8 cellular contexts compared by ENCODE assay signal in genomic region chr4:7042697-7043464, GRCh38. TPM values are rescaled to one million over a fixed set of nuclear protein-coding genes. Genes with fewer than 3 reads are reported as not detected.
DNase-seq lines count a peak whose midpoint lies in the region; ATAC-seq and TF ChIP-seq lines count a peak whose summit lies in the region.

A gene with protein sequence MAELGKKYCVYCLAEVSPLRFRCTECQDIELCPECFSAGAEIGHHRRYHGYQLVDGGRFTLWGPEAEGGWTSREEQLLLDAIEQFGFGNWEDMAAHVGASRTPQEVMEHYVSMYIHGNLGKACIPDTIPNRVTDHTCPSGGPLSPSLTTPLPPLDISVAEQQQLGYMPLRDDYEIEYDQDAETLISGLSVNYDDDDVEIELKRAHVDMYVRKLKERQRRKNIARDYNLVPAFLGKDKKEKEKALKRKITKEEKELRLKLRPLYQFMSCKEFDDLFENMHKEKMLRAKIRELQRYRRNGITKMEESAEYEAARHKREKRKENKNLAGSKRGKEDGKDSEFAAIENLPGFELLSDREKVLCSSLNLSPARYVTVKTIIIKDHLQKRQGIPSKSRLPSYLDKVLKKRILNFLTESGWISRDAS (plus strand): TSS chr4:7043372. CDS start chr4:7043580, 208 bp downstream.

- H3K9me3 Mint-ChIP-seq in CD4-positive, alpha-beta T cell, result no peaks in the 10 kb centered on the region
- H3K9me3 Mint-ChIP-seq in activated CD4-positive, alpha-beta memory T cell treated with anti-CD3 and anti-CD28 coated beads for 36 hours, result no peaks in the 10 kb centered on the region

- H3K4me3 ChIP-seq in dorsolateral prefrontal cortex (peak within 1 kb of the TSS; percentile 74 to 100 (median 97)), right lobe of liver (peak within 1 kb of the TSS; percentile 79 to 95 (median 93))

- peak within 1 kb of the TSS; percentile 93 for H3K4me3 Mint-ChIP-seq in CD4-positive, alpha-beta T cell
- H3K4me3 Mint-ChIP-seq in activated CD4-positive, alpha-beta memory T cell treated with anti-CD3 and anti-CD28 coated beads for 36 hours, result peak within 1 kb of the TSS; percentile 89

- peak within 1 kb of the TSS; percentile 81 for H3K27ac ChIP-seq in CD4-positive, alpha-beta T cell (ENCODE audit: low read depth, low read length)
- H3K27ac ChIP-seq in dorsolateral prefrontal cortex (peak within 1 kb of the TSS in 56 of 59 donors; percentile 53 to 95 (median 82)), right lobe of liver (peak within 1 kb of the TSS; percentile 75 to 91 (median 78))

- H3K4me1 ChIP-seq in right lobe of liver, result peaks cover 0 to 29% (median 14%) of the 10 kb centered on the region in 4 donors

- H3K4me1 Mint-ChIP-seq in CD4-positive, alpha-beta T cell (ENCODE audit: low read depth), result peaks cover 57% of the 10 kb centered on the region
- peaks cover 45% of the 10 kb centered on the region for H3K4me1 Mint-ChIP-seq in activated CD4-positive, alpha-beta memory T cell treated with anti-CD3 and anti-CD28 coated beads for 36 hours (ENCODE audit: low read depth)

- peak; percentile 76 for ATAC-seq in CD4-positive, alpha-beta T cell (ENCODE audit: poor library complexity)
- peak; percentile 66 for ATAC-seq in GM19438 (IDR thresholded peaks at IDR 0.05; ENCODE audit: low read depth, unreplicated experiment)
- ATAC-seq in HG03575 (IDR thresholded peaks at IDR 0.05; ENCODE audit: extremely low read depth, insufficient number of reproducible peaks, low FRiP score, unreplicated experiment), result peak; percentile 35
- peak; percentile 92 to 95 (median 94) for ATAC-seq in right lobe of liver

- H3K27ac Mint-ChIP-seq in CD4-positive, alpha-beta T cell, result peak within 1 kb of the TSS; percentile 82
- peak within 1 kb of the TSS; percentile 67 for H3K27ac Mint-ChIP-seq in activated CD4-positive, alpha-beta memory T cell treated with anti-CD3 and anti-CD28 coated beads for 36 hours

- no peaks in the 10 kb centered on the region for H3K9me3 ChIP-seq in CD4-positive, alpha-beta T cell (ENCODE audit: control insufficient read depth, low read length)
- H3K9me3 ChIP-seq in right lobe of liver, result no peaks in the 10 kb centered on the region

- CTCF ChIA-PET in CD4-positive, alpha-beta T cell (lab: Charles Lee), result interaction anchor here (0.6 to 3.7 kb wide), 19 partner anchors 8 to 402 kb away, joined by 3 to 55 read pairs (median 4); partner anchors contain the start of genes GRPEL1, MRFAP1 and MRFAP1L1
- CTCF ChIA-PET in activated CD4-positive, alpha-beta memory T cell treated with anti-CD3 and anti-CD28 coated beads for 36 hours (lab: Charles Lee), result interaction anchor here (0.6 to 8.3 kb wide), 26 partner anchors 10 to 838 kb away, joined by 3 to 176 read pairs (median 5); partner anchors contain the start of genes GRPEL1 and TBC1D14

- DNase-seq in CD4-positive, alpha-beta T cell, result peak; percentile 72 to 93 (median 88)
- DNase-seq in NCI-H82 (lab: John Stamatoyannopoulos, UW), result peak; percentile 98
- DNase-seq in activated CD4-positive, alpha-beta memory T cell treated with anti-CD3 and anti-CD28 coated beads for 36 hours, result peak; percentile 96
- peak; percentile 91 to 98 (median 97) for DNase-seq in dorsolateral prefrontal cortex
- peak; percentile 98 for DNase-seq in right lobe of liver
- peak; percentile 86 to 93 for DNase-seq in stimulated activated CD4-positive, alpha-beta T cell treated with anti-CD3 and anti-CD28 coated beads, Interleukin-4, amount 100 ng/mL, for 4 hours

- WGBS in right lobe of liver (ENCODE audit: insufficient coverage, low coverage, low lambda C conversion rate, missing lambda C conversion rate), result 0% methylated on average over 6 of the region's 106 CpGs

- H3K36me3 ChIP-seq in right lobe of liver, result no peaks in the 10 kb centered on the region

- peak; percentile 22 for TF ChIP-seq CTCF in CD4-positive, alpha-beta T cell (IDR thresholded peaks at IDR 0.05)
- TF ChIP-seq CTCF in dorsolateral prefrontal cortex (IDR thresholded peaks at IDR 0.05 in 54 of 56, conservative IDR thresholded peaks at IDR 0.05 in 2 of 56; ENCODE audit: low read depth in 1 of 56, partially characterized antibody in 56 of 56) (peak in 52 of 56 donors; percentile 7 to 73 (median 51)), right lobe of liver (IDR thresholded peaks at IDR 0.05) (peak; percentile 25 to 74 (median 48))

- H3K27me3 ChIP-seq in CD4-positive, alpha-beta T cell (ENCODE audit: control insufficient read depth, insufficient read depth, low read length), result no peaks in the 10 kb centered on the region
- no peaks in the 10 kb centered on the region for H3K27me3 ChIP-seq in dorsolateral prefrontal cortex
- no peaks in the 10 kb centered on the region for H3K27me3 ChIP-seq in right lobe of liver

- H3K36me3 Mint-ChIP-seq in CD4-positive, alpha-beta T cell (ENCODE audit: low read depth), result peaks cover 30% of the 10 kb centered on the region
- no peaks in the 10 kb centered on the region for H3K36me3 Mint-ChIP-seq in activated CD4-positive, alpha-beta memory T cell treated with anti-CD3 and anti-CD28 coated beads for 36 hours

- no peak for TF ChIP-seq POLR2A in right lobe of liver (IDR thresholded peaks at IDR 0.05)

- POLR2A ChIA-PET in CD4-positive, alpha-beta T cell (lab: Charles Lee), result interaction anchor here (0.6 to 8.7 kb wide), 23 partner anchors 11 to 468 kb away, joined by 3 to 156 read pairs (median 6); partner anchors contain the start of genes GRPEL1, MAN2B2, MRFAP1 and MRFAP1L1
- POLR2A ChIA-PET in activated CD4-positive, alpha-beta memory T cell treated with anti-CD3 and anti-CD28 coated beads for 36 hours (lab: Charles Lee), result interaction anchor here (0.8 to 7.7 kb wide), 6 partner anchors 14 to 134 kb away, joined by 3 to 106 read pairs (median 7); partner anchors contain the start of genes GRPEL1 and TBC1D14

- intact Hi-C loops in CD4-positive, alpha-beta T cell (cut with DNase I, micrococcal nuclease), result loop anchor here in 1 of 2 experiments (1.0 to 2.0 kb wide), 3 partner anchors 54 to 260 kb away; partner anchors contain the start of genes KIAA0232 and TBC1D14
- intact Hi-C loops in activated CD4-positive, alpha-beta memory T cell treated with anti-CD3 and anti-CD28 coated beads for 36 hours (cut with micrococcal nuclease), result loop anchor here (1.0 kb wide), 2 partner anchors 25 to 57 kb away; partner anchors contain the start of gene GRPEL1
- intact Hi-C loops in dorsolateral prefrontal cortex (cut with DNase I) (loop anchor here (1.0 to 10.0 kb wide), 7 partner anchors 24 to 260 kb away; partner anchors contain the start of genes KIAA0232 (in 2 of the 2) and TBC1D14 (in 2 of the 2)), right lobe of liver (cut with DNase I) (no loop called here)

- no peaks in the 10 kb centered on the region for H3K27me3 Mint-ChIP-seq in CD4-positive, alpha-beta T cell
- no peaks in the 10 kb centered on the region for H3K27me3 Mint-ChIP-seq in activated CD4-positive, alpha-beta memory T cell treated with anti-CD3 and anti-CD28 coated beads for 36 hours

RNA-seq across cellular contexts. Expression of the gene that starts here (rescaled TPM):
- total RNA-seq in CD4-positive, alpha-beta T cell, result 10 to 100 TPM; 41.5 to 44.6 TPM
- total RNA-seq in activated CD4-positive, alpha-beta memory T cell treated with anti-CD3 and anti-CD28 coated beads for 36 hours, result 10 to 100 TPM; 10.8 to 11.5 TPM
- total RNA-seq in dorsolateral prefrontal cortex (10 to 100 TPM; 19.6 to 36.0 (median 26.7) TPM), right lobe of liver (10 to 100 TPM; 12.1 to 16.3 (median 14.0) TPM)

Comparison
In these comparisons a context has a peak if more than half of its experiments do, and no peak if none do; other contexts are left out.
1. Peak in every context shown above with its lines: DNase-seq, ATAC-seq, H3K4me3 ChIP-seq and H3K27ac ChIP-seq.
2. ATAC-seq: peak in every context shown above with its lines; median percentile 94 in right lobe of liver; 76 in CD4-positive, alpha-beta T cell; 66 in GM19438; 35 in HG03575.
3. intact Hi-C loops: an anchor here in activated CD4-positive, alpha-beta memory T cell treated with anti-CD3 and anti-CD28 coated beads for 36 hours (1.0 kb wide) and dorsolateral prefrontal cortex (1.0 to 10.0 kb wide); none called in right lobe of liver.